ENCODE assay signal across 8 cellular contexts in the genomic region with DNA sequence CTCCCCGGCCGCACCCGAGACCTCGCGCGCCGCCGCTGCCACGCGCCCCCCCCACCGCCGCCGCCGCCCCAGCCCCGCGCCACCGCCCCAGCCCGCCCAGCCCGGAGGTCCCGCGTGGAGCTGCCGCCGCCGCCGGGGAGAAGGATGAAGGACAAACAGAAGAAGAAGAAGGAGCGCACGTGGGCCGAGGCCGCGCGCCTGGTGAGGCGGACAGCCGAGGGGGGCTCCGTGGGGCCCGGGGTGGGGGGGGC. TPM values are rescaled to one million over a fixed set of nuclear protein-coding genes. Genes with fewer than 3 reads are reported as not detected.
DNase-seq lines count a peak whose midpoint lies in the region; ATAC-seq, FAIRE-seq and TF ChIP-seq lines count a peak whose summit lies in the region.

No MANE protein-coding gene starts in this region.

- FAIRE-seq in K562 (lab: Jason Lieb, UNC) = no peak

- peak overlapping the region; percentile 100 for H2BK5ac ChIP-seq in mesenchymal stem cell (ENCODE audit: low read depth, low read length, poor library complexity, severe bottlenecking)

- no peak for TF ChIP-seq POLR2A in K562 (conservative IDR thresholded peaks at IDR 0.05)
- no peak for TF ChIP-seq POLR2A in upper lobe of left lung (IDR thresholded peaks at IDR 0.05)

- H3K79me1 ChIP-seq in mesenchymal stem cell (replicated peaks; ENCODE audit: low read length, poor library complexity, severe bottlenecking) = no peaks in the 10 kb centered on the region

- ATAC-seq in left cardiac atrium (no peak), K562 (no peak), upper lobe of left lung (ENCODE audit: low FRiP score in 2 of 2) (no peak)

- H2BK12ac ChIP-seq in mesenchymal stem cell (ENCODE audit: low read length in 2 of 2) = no peak overlapping the region

- H3K4me3 ChIP-seq in cardiac muscle cell (peak overlapping the region; percentile 79), K562 (peak overlapping the region; percentile 96), mesenchymal stem cell (ENCODE audit: insufficient read depth in 1 of 2, low read depth in 1 of 2, low read length in 2 of 2) (peak overlapping the region in 1 of 2 experiments; percentile 98), upper lobe of left lung (peak overlapping the region; percentile 71 to 97 (median 90))

- in situ Hi-C loops in K562 (cut with MboI) = no loop called here

- H3K4me2 ChIP-seq in K562 (ENCODE audit: insufficient read depth, low read length) (peak overlapping the region; percentile 99; the same call in 1 of the 2 replicates), mesenchymal stem cell (ENCODE audit: low read length, poor library complexity, severe bottlenecking) (no peak overlapping the region)

- H2BK15ac ChIP-seq in mesenchymal stem cell (ENCODE audit: low read depth, poor library complexity, severe bottlenecking) = peak overlapping the region; percentile 96

- H4K20me1 ChIP-seq in K562 (replicated peaks; ENCODE audit: control insufficient read depth, insufficient read depth, low read length) = peaks cover 25% of the 10 kb centered on the region

- peak overlapping the region; percentile 95 for H4K8ac ChIP-seq in mesenchymal stem cell (ENCODE audit: low read length)

- peak overlapping the region; percentile 100 for H2BK120ac ChIP-seq in mesenchymal stem cell (ENCODE audit: low read depth, low read length)

- H3K36me3 ChIP-seq in cardiac muscle cell = no peaks in the 10 kb centered on the region
- H3K36me3 ChIP-seq in K562 (ENCODE audit: control insufficient read depth, insufficient read depth, low read length) = peaks cover 19% of the 10 kb centered on the region; the same call in 2 of the 3 replicates
- H3K36me3 ChIP-seq in mesenchymal stem cell (ENCODE audit: control insufficient read depth in 1 of 2, insufficient read depth in 2 of 2, low read depth in 1 of 2, low read length in 2 of 2) = peaks cover 0 to 3% of the 10 kb centered on the region in 2 experiments
- no peaks in the 10 kb centered on the region for H3K36me3 ChIP-seq in upper lobe of left lung

- no peak overlapping the region for H3K23ac ChIP-seq in mesenchymal stem cell (ENCODE audit: low read length in 2 of 2)

- peak overlapping the region; percentile 99 to 100 for H3K18ac ChIP-seq in mesenchymal stem cell (ENCODE audit: low read depth in 1 of 2, low read length in 2 of 2)

- H2AK5ac ChIP-seq in mesenchymal stem cell (ENCODE audit: low read length, severe bottlenecking) = no peak overlapping the region

- intact Hi-C loops in left cardiac atrium (cut with DNase I) = no loop called here
- intact Hi-C loops in K562 (cut with micrococcal nuclease) = loop anchor here (2.0 to 10.0 kb wide), 4 partner anchors 38 to 224 kb away; partner anchors contain the start of genes PLAGL2 and POFUT1

- H3K9ac ChIP-seq in K562 (ENCODE audit: insufficient read depth in 1 of 2, low read depth in 2 of 2, low read length in 2 of 2) = peak overlapping the region; percentile 94 to 98; a peak in 3 of 4 replicates
- peak overlapping the region; percentile 97 for H3K9ac ChIP-seq in mesenchymal stem cell (ENCODE audit: low read length)

- DNase-seq in cardiac muscle cell (ENCODE audit: low read depth in 1 of 2, low spot score in 1 of 2) (no peak), left cardiac atrium (no peak), K562 (ENCODE audit: extremely low read depth in 1 of 4, low spot score in 3 of 4) (no peak), mesenchymal stem cell (no peak), upper lobe of left lung (no peak), NCI-H2196 treated with DMSO at 0.1 percent for 48 hours (lab: John Stamatoyannopoulos, UW; ENCODE audit: unreplicated experiment) (no peak), NCI-H446 treated with DMSO at 0.1 percent for 48 hours (lab: John Stamatoyannopoulos, UW) (no peak), HuH-7 (ENCODE audit: low spot score) (no peak)

- no peaks in the 10 kb centered on the region for H3K27me3 ChIP-seq in cardiac muscle cell
- no peaks in the 10 kb centered on the region for H3K27me3 ChIP-seq in K562 (ENCODE audit: control insufficient read depth in 2 of 2, insufficient read depth in 2 of 2, low read length in 2 of 2)
- H3K27me3 ChIP-seq in mesenchymal stem cell (ENCODE audit: control insufficient read depth in 1 of 2, insufficient read depth in 1 of 2, low read length in 2 of 2) = no peaks in the 10 kb centered on the region
- no peaks in the 10 kb centered on the region for H3K27me3 ChIP-seq in upper lobe of left lung

- no peak overlapping the region for H2AFZ ChIP-seq in K562 (ENCODE audit: low read depth, low read length)
- H2AFZ ChIP-seq in mesenchymal stem cell (ENCODE audit: low read depth, low read length) = no peak overlapping the region

- TF ChIP-seq EP300 in K562 (IDR thresholded peaks at IDR 0.05; ENCODE audit: low read length) (no peak), upper lobe of left lung (IDR thresholded peaks at IDR 0.05) (no peak)

- H3K14ac ChIP-seq in mesenchymal stem cell (ENCODE audit: low read length in 2 of 2) = peak overlapping the region in 1 of 2 experiments; percentile 70

- POLR2A ChIA-PET in K562 (lab: Yijun Ruan, JAX) = interaction anchor here (0.6 to 2.2 kb wide), 11 partner anchors 9 to 148 kb away, joined by 3 to 16 read pairs (median 4); no protein-coding TSS in a partner anchor

- H3K9me3 ChIP-seq in cardiac muscle cell (ENCODE audit: low read depth) (no peaks in the 10 kb centered on the region), K562 (replicated peaks; ENCODE audit: control insufficient read depth, insufficient read depth, low read depth, low read length) (no peaks in the 10 kb centered on the region), mesenchymal stem cell (ENCODE audit: control insufficient read depth, low read length) (no peaks in the 10 kb centered on the region), upper lobe of left lung (no peaks in the 10 kb centered on the region)

- no peak for TF ChIP-seq RAD21 in K562 (CRISPR knock-in tag; conservative IDR thresholded peaks at IDR 0.05 in 1 of 2, IDR thresholded peaks at IDR 0.05 in 1 of 2)

- peak overlapping the region in 1 of 2 experiments; percentile 99 for H3K4ac ChIP-seq in mesenchymal stem cell (ENCODE audit: low read depth in 1 of 2, low read length in 2 of 2)

- peaks cover 53% of the 10 kb centered on the region for H3K79me2 ChIP-seq in K562 (ENCODE audit: control insufficient read depth, insufficient read depth, low read length)

- H4K91ac ChIP-seq in mesenchymal stem cell (ENCODE audit: low read length) = peak overlapping the region; percentile 100

- no TSS peak for BruUV-seq in K562 (replicated peaks; lab: Mats Ljungman, UMichigan)

- H3K4me1 ChIP-seq in cardiac muscle cell (ENCODE audit: low read depth) (peaks cover 22% of the 10 kb centered on the region), K562 (replicated peaks in 1 of 2; ENCODE audit: control insufficient read depth in 2 of 2, insufficient read depth in 2 of 2, low read length in 2 of 2) (peaks cover 17 to 33% of the 10 kb centered on the region in 2 experiments), mesenchymal stem cell (ENCODE audit: control insufficient read depth, insufficient read depth, low read depth, low read length) (peaks cover 6% of the 10 kb centered on the region), upper lobe of left lung (peaks cover 26 to 59% (median 46%) of the 10 kb centered on the region in 4 donors)

- CTCF ChIA-PET in K562 (lab: Yijun Ruan, JAX; ENCODE audit: low intra/inter-chr PET ratio) = interaction anchor here (0.7 kb wide), 1 partner anchor 9 kb away, joined by 3 read pairs; no protein-coding TSS in a partner anchor

- WGBS in K562 (ENCODE audit: insufficient coverage, low coverage, missing lambda C conversion rate) = 0% methylated on average over 11 of the region's 35 CpGs
- 1% methylated on average over 10 of the region's 35 CpGs for WGBS in mesenchymal stem cell
- WGBS in upper lobe of left lung, 2 donors = no CpG with 5 or more reads among the region's 35 CpGs

- H3K27ac ChIP-seq in cardiac muscle cell = peak overlapping the region; percentile 99
- H3K27ac ChIP-seq in K562 (ENCODE audit: extremely low read depth, low read depth, low read length) = peak overlapping the region; percentile 99
- no peak overlapping the region for H3K27ac ChIP-seq in mesenchymal stem cell (ENCODE audit: low read length, poor library complexity, severe bottlenecking)
- H3K27ac ChIP-seq in upper lobe of left lung = peak overlapping the region; percentile 97 to 98 (median 98)

- no peak for TF ChIP-seq CTCF in cardiac muscle cell (IDR thresholded peaks at IDR 0.05; ENCODE audit: low read depth, low read length)
- no peak for TF ChIP-seq CTCF in K562 (IDR thresholded peaks at IDR 0.05 in 2 of 3, conservative IDR thresholded peaks at IDR 0.05 in 1 of 3; ENCODE audit: insufficient read depth in 2 of 3, low read depth in 1 of 3, low read length in 3 of 3)
- TF ChIP-seq CTCF in upper lobe of left lung (IDR thresholded peaks at IDR 0.05) = no peak

- no peaks in the 10 kb centered on the region for H3K9me1 ChIP-seq in K562 (ENCODE audit: control insufficient read depth, insufficient read depth, low read length)

TF ChIP-seq in K562, 482 proteins besides CTCF, POLR2A, EP300 and RAD21 (continues in another document):
- TF ChIP-seq ZC3H8 (IDR thresholded peaks at IDR 0.05) (no peak), ZNF444 (CRISPR knock-in tag; IDR thresholded peaks at IDR 0.05) (no peak), ZNF197 (CRISPR knock-in tag; IDR thresholded peaks at IDR 0.05; ENCODE audit: low read depth) (peak; percentile 59; the same call in 1 of the 2 replicates)

RNA-seq across cellular contexts. Expression of gene ASXL1, which starts 0.4 kb away (rescaled TPM):
- total RNA-seq in cardiac muscle cell (32.6 and 82.4 TPM in 2 replicates), left cardiac atrium (10 to 100 TPM; 32.1 to 49.0 TPM), K562 (2014; rRNA removed) (20.5 and 25.7 TPM in 2 replicates), K562 (2014; rRNA removed; fragmentation: Illumina TruSeq; extraction: Trizol) (32.3 and 36.0 TPM in 2 replicates), K562 (2015; rRNA removed; fragmentation: Illumina TruSeq; extraction: Trizol) (25.7 and 27.7 TPM in 2 replicates), K562 (2021) (63.5 and 65.3 TPM in 2 replicates), upper lobe of left lung (100 to 1,000 TPM in 3 of 6 donors, 10 to 100 TPM in 3; 60.6 to 389 (median 88.5) TPM)
- polyA plus RNA-seq in cardiac muscle cell (50.3 and 97.9 TPM in 2 replicates), K562 (2011; rRNA removed) (48.7 and 56.4 TPM in 2 replicates), K562 (2014; fragmentation: Illumina TruSeq; extraction: Trizol) (45.1 and 48.7 TPM in 2 replicates), K562 (2014; fragmentation: Nextera tagmentation; extraction: Ambion mirVana) (1 to 10 TPM; 6.5 to 8.4 TPM), K562 (2014; rRNA removed) (38.6 and 44.3 TPM in 2 replicates)
- total RNA-seq in K562 (2011; cell fraction: chromatin; rRNA removed; ENCODE audit: low replicate concordance) = 293 and 377 TPM in 2 replicates
- total RNA-seq in K562 (2011; cell fraction: nucleolus; rRNA removed) = 176 and 183 TPM in 2 replicates
- total RNA-seq in K562 (2011; cell fraction: nucleoplasm; rRNA removed) = 261 and 321 TPM in 2 replicates
- 23.8 and 39.3 TPM in 2 replicates for polyA plus RNA-seq in K562 (2011; cell fraction: cytosol; rRNA removed)
- 222 and 235 TPM in 2 replicates for polyA plus RNA-seq in K562 (2011; cell fraction: nucleus; rRNA removed)
- polyA plus RNA-seq in K562 (2012) = 39.0 and 51.7 TPM in 2 replicates
- polyA minus RNA-seq in K562 (2011; rRNA and poly(A)+ RNA removed) = 65.7 and 67.5 TPM in 2 replicates
- polyA minus RNA-seq in K562 (2011; cell fraction: cytosol; rRNA and poly(A)+ RNA removed) = 23.8 and 28.4 TPM in 2 replicates
- polyA minus RNA-seq in K562 (2011; cell fraction: nucleus; rRNA and poly(A)+ RNA removed) = 55.1 and 86.6 TPM in 2 replicates
- 35.5 TPM for polyA plus RNA-seq in mesenchymal stem cell (2013, experiment 1 of 2)
- 32.6 TPM for polyA plus RNA-seq in mesenchymal stem cell (2013, experiment 2 of 2)
